In genomic region chr2:32931945-32932709, GRCh38 we compare ENCODE assay signal across 27 cellular contexts. TPM values are rescaled to one million over a fixed set of nuclear protein-coding genes. Genes with fewer than 3 reads are reported as not detected.
DNase-seq lines count a peak whose midpoint lies in the region; ATAC-seq lines count a peak whose summit lies in the region.
"Had no signal": no experiment of that assay in that cellular context is flagged by ENCODE, and none has a peak within 500 bp of the region (broad histone marks: within the 10 kb centered on the region; RNA-seq: fewer than 3 reads in every experiment).

No MANE protein-coding gene starts in this region.

- no peak overlapping the region for H3K4me3 Mint-ChIP-seq in activated CD8-positive, alpha-beta memory T cell treated with anti-CD3 and anti-CD28 coated beads, Interleukin-2, amount 10 ng/mL, durations not matched to agents 7 days and 5 days
- H3K4me3 Mint-ChIP-seq: activated CD4-positive, alpha-beta memory T cell treated with anti-CD3 and anti-CD28 coated beads, Interleukin-2, amount 10 ng/mL, durations not matched to agents 7 days and 5 days; activated naive CD8-positive, alpha-beta T cell treated with anti-CD3 and anti-CD28 coated beads for 36 hours; CD8-positive, alpha-beta T cell; natural killer cell had no signal

- H3K27ac ChIP-seq in iPS-20b (ENCODE audit: low read length), result peak overlapping the region; percentile 71
- H3K27ac ChIP-seq: GM23248, left ventricle myocardium inferior, pancreas, right lobe of liver had no signal

- no peaks in the 10 kb centered on the region for H3K4me1 Mint-ChIP-seq in activated CD8-positive, alpha-beta memory T cell treated with anti-CD3 and anti-CD28 coated beads, Interleukin-2, amount 10 ng/mL, durations not matched to agents 7 days and 5 days
- H3K4me1 Mint-ChIP-seq: activated CD4-positive, alpha-beta memory T cell treated with anti-CD3 and anti-CD28 coated beads, Interleukin-2, amount 10 ng/mL, durations not matched to agents 7 days and 5 days; activated naive CD8-positive, alpha-beta T cell treated with anti-CD3 and anti-CD28 coated beads for 36 hours; natural killer cell had no signal

- H3K4me3 ChIP-seq in iPS-20b (ENCODE audit: low read length), result peak overlapping the region; percentile 47
- no peak overlapping the region for H3K4me3 ChIP-seq in MG63
- H3K4me3 ChIP-seq: GM23248, left ventricle myocardium inferior, pancreas, right lobe of liver had no signal

- H3K4me1 ChIP-seq in iPS-20b (ENCODE audit: insufficient read depth, low read length), result peaks cover 21% of the 10 kb centered on the region
- H3K4me1 ChIP-seq: left ventricle myocardium inferior, pancreas, right lobe of liver had no signal

- no peak overlapping the region for H3K27ac Mint-ChIP-seq in activated CD8-positive, alpha-beta memory T cell treated with anti-CD3 and anti-CD28 coated beads, Interleukin-2, amount 10 ng/mL, durations not matched to agents 7 days and 5 days
- H3K27ac Mint-ChIP-seq: activated CD4-positive, alpha-beta memory T cell treated with anti-CD3 and anti-CD28 coated beads, Interleukin-2, amount 10 ng/mL, durations not matched to agents 7 days and 5 days; activated naive CD8-positive, alpha-beta T cell treated with anti-CD3 and anti-CD28 coated beads for 36 hours; CD8-positive, alpha-beta T cell; natural killer cell had no signal

- no peak for ATAC-seq in activated CD8-positive, alpha-beta memory T cell treated with anti-CD3 and anti-CD28 coated beads, Interleukin-2, amount 10 ng/mL, durations not matched to agents 7 days and 5 days
- ATAC-seq in GM18873 (IDR thresholded peaks at IDR 0.05; ENCODE audit: low FRiP score, unreplicated experiment), result no peak
- ATAC-seq: CD8-positive, alpha-beta T cell; natural killer cell; pancreas; right lobe of liver; Right ventricle myocardium inferior; stimulated activated naive CD8-positive, alpha-beta T cell treated with anti-CD3 and anti-CD28 coated beads, Interleukin-15, Interleukin-2, amounts not matched to agents 100 U/mL and 50 U/mL, for 24 hours had no signal

- H3K36me3 Mint-ChIP-seq in activated CD8-positive, alpha-beta memory T cell treated with anti-CD3 and anti-CD28 coated beads, Interleukin-2, amount 10 ng/mL, durations not matched to agents 7 days and 5 days, result no peaks in the 10 kb centered on the region
- H3K36me3 Mint-ChIP-seq: activated naive CD8-positive, alpha-beta T cell treated with anti-CD3 and anti-CD28 coated beads for 36 hours; CD8-positive, alpha-beta T cell; natural killer cell had no signal

- H3K9ac ChIP-seq in iPS-20b (ENCODE audit: low read depth, low read length), result peak overlapping the region; percentile 66; the same call in 1 of the 2 replicates
- H3K9ac ChIP-seq: GM23248 had no signal

- in situ Hi-C loops in SK-MEL-5 (cut with HindIII; ENCODE audit: low pct_unique_long_range_greater_than_20kb, low sequenced_read_pairs), result loop anchor here (25.0 kb wide), 1 partner anchor 145 kb away; no protein-coding TSS in a partner anchor

- peaks cover 30% of the 10 kb centered on the region for H3K27me3 Mint-ChIP-seq in activated CD8-positive, alpha-beta memory T cell treated with anti-CD3 and anti-CD28 coated beads, Interleukin-2, amount 10 ng/mL, durations not matched to agents 7 days and 5 days

- H3K27me3 ChIP-seq in iPS-20b (ENCODE audit: insufficient read depth, low read length), result no peaks in the 10 kb centered on the region
- no peaks in the 10 kb centered on the region for H3K27me3 ChIP-seq in MG63
- H3K27me3 ChIP-seq: pancreas, right lobe of liver had no signal

- H3K9me3 Mint-ChIP-seq in activated CD8-positive, alpha-beta memory T cell treated with anti-CD3 and anti-CD28 coated beads, Interleukin-2, amount 10 ng/mL, durations not matched to agents 7 days and 5 days (ENCODE audit: low read depth), result no peaks in the 10 kb centered on the region
- H3K9me3 Mint-ChIP-seq: activated CD4-positive, alpha-beta memory T cell treated with anti-CD3 and anti-CD28 coated beads, Interleukin-2, amount 10 ng/mL, durations not matched to agents 7 days and 5 days; activated naive CD8-positive, alpha-beta T cell treated with anti-CD3 and anti-CD28 coated beads for 36 hours; CD8-positive, alpha-beta T cell; natural killer cell had no signal

- DNase-seq in activated CD8-positive, alpha-beta memory T cell treated with anti-CD3 and anti-CD28 coated beads, Interleukin-2, amount 10 ng/mL, durations not matched to agents 7 days and 5 days, result peak; percentile 3
- no peak for DNase-seq in activated CD8-positive, alpha-beta memory T cell treated with anti-CD3 and anti-CD28 coated beads for 24 hours
- DNase-seq in SK-MEL-5 (ENCODE audit: low read depth, low spot score) (peak; percentile 38), DMS79 (lab: John Stamatoyannopoulos, UW) (no peak), NCI-H1417 treated with DMSO at 0.1 percent for 48 hours (lab: John Stamatoyannopoulos, UW) (no peak), MG63 (no peak)
- DNase-seq: activated CD4-positive, alpha-beta memory T cell treated with anti-CD3 and anti-CD28 coated beads, Interleukin-2, amount 10 ng/mL, durations not matched to agents 7 days and 5 days; activated effector memory CD4-positive, alpha-beta T cell treated with Interleukin-2 at 50 U/mL for 16 hours; activated naive CD8-positive, alpha-beta T cell treated with anti-CD3 and anti-CD28 coated beads for 36 hours; activated T-cell treated with anti-CD3 and anti-CD28 coated beads for 4 hours; AML-193; CD8-positive, alpha-beta T cell; GDM1; glutamatergic neuron; GM23248; left ventricle myocardium inferior; natural killer cell; NCI-H1092 treated with DMSO at 0.1 percent for 48 hours; NCI-H2029; NCI-H2227 treated with DMSO at 0.1 percent for 48 hours; OCI-M1; pancreas; right lobe of liver; stimulated activated naive CD8-positive, alpha-beta T cell treated with anti-CD3 and anti-CD28 coated beads, Interleukin-15, Interleukin-2, amounts not matched to agents 100 U/mL and 50 U/mL, for 24 hours had no signal

- H3K9me3 ChIP-seq in iPS-20b (ENCODE audit: insufficient read depth, low read depth, low read length) (no peaks in the 10 kb centered on the region), MG63 (no peaks in the 10 kb centered on the region)
- H3K9me3 ChIP-seq: left ventricle myocardium inferior, pancreas, right lobe of liver had no signal

- CTCF ChIA-PET in activated CD8-positive, alpha-beta memory T cell treated with anti-CD3 and anti-CD28 coated beads, Interleukin-2, amount 10 ng/mL, durations not matched to agents 7 days and 5 days (lab: Charles Lee), result no interaction called here

- H3K36me3 ChIP-seq in iPS-20b (ENCODE audit: insufficient read depth, low read depth, low read length) (no peaks in the 10 kb centered on the region), MG63 (no peaks in the 10 kb centered on the region)
- H3K36me3 ChIP-seq: left ventricle myocardium inferior, pancreas, right lobe of liver had no signal

RNA-seq across cellular contexts. Expression of gene LTBP1, which starts 14.6 kb away (rescaled TPM):
- under 1 TPM; 0.37 to 0.50 TPM for total RNA-seq in activated CD8-positive, alpha-beta memory T cell treated with anti-CD3 and anti-CD28 coated beads, Interleukin-2, amount 10 ng/mL, durations not matched to agents 7 days and 5 days
- total RNA-seq in SK-MEL-5 (2014; rRNA removed; shearing (Covaris generic)), result 6.7 and 8.9 TPM in 2 replicates
- polyA plus RNA-seq in SK-MEL-5 (2015; cell fraction: cytosol; rRNA removed), result 7.7 and 11.9 TPM in 2 replicates
- polyA plus RNA-seq in SK-MEL-5 (2015; cell fraction: nucleus; rRNA removed), result 6.4 TPM in 2 replicates
- 93.9 and 95.7 TPM in 2 replicates for total RNA-seq in MG63 (2014; rRNA removed; shearing (Covaris generic); ENCODE audit: low replicate concordance)
- total RNA-seq: CD8-positive, alpha-beta T cell had no signal

Comparison
In these comparisons a context has a peak if more than half of its experiments do, and no peak if none do; other contexts are left out.
1. DNase-seq: peak in activated CD8-positive, alpha-beta memory T cell treated with anti-CD3 and anti-CD28 coated beads, Interleukin-2, amount 10 ng/mL, durations not matched to agents 7 days and 5 days (single experiment) and SK-MEL-5 (single experiment); none in activated CD8-positive, alpha-beta memory T cell treated with anti-CD3 and anti-CD28 coated beads for 24 hours (single experiment), DMS79 (single experiment), NCI-H1417 treated with DMSO at 0.1 percent for 48 hours (single experiment) and MG63 (single experiment).